2 cellular contexts compared by ENCODE assay signal in the genomic region with DNA sequence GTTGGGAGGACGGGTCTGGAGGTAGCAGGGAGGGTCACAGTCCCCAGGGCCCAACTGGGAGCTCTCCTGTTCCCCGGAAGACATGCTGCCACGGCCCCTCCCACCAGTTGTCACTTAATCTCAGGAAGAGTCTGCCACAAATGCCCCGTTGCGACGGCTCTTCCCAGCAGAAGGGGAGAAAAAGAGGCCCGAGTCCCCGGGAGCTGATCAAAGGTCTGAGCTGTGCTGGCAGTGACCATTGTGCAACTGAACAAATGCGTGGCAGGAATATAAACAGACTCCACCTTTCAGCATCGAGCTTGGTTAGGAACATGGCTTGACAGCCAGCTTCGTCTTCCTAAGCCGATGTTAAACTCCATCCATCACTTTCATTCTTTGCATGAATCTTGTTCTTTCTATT.
A peak's percentile ranks its signal among the peaks of the same experiment; 100 is the strongest.
TF ChIP-seq lines count a peak whose summit lies in the region.

No MANE protein-coding gene starts in this region.

TF ChIP-seq in WTC11, 78 proteins besides CTCF, POLR2A, EP300 and RAD21 (continued from another document):
- TF ChIP-seq, protein P1, sequence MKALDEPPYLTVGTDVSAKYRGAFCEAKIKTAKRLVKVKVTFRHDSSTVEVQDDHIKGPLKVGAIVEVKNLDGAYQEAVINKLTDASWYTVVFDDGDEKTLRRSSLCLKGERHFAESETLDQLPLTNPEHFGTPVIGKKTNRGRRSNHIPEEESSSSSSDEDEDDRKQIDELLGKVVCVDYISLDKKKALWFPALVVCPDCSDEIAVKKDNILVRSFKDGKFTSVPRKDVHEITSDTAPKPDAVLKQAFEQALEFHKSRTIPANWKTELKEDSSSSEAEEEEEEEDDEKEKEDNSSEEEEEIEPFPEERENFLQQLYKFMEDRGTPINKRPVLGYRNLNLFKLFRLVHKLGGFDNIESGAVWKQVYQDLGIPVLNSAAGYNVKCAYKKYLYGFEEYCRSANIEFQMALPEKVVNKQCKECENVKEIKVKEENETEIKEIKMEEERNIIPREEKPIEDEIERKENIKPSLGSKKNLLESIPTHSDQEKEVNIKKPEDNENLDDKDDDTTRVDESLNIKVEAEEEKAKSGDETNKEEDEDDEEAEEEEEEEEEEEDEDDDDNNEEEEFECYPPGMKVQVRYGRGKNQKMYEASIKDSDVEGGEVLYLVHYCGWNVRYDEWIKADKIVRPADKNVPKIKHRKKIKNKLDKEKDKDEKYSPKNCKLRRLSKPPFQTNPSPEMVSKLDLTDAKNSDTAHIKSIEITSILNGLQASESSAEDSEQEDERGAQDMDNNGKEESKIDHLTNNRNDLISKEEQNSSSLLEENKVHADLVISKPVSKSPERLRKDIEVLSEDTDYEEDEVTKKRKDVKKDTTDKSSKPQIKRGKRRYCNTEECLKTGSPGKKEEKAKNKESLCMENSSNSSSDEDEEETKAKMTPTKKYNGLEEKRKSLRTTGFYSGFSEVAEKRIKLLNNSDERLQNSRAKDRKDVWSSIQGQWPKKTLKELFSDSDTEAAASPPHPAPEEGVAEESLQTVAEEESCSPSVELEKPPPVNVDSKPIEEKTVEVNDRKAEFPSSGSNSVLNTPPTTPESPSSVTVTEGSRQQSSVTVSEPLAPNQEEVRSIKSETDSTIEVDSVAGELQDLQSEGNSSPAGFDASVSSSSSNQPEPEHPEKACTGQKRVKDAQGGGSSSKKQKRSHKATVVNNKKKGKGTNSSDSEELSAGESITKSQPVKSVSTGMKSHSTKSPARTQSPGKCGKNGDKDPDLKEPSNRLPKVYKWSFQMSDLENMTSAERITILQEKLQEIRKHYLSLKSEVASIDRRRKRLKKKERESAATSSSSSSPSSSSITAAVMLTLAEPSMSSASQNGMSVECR (CRISPR knock-in tag; IDR thresholded peaks at IDR 0.05; ENCODE audit: borderline replicate concordance), result no peak
- TF ChIP-seq ZBTB21 (CRISPR knock-in tag; IDR thresholded peaks at IDR 0.05; ENCODE audit: borderline replicate concordance), result no peak

TF ChIP-seq in HepG2, 621 proteins besides CTCF, POLR2A, EP300 and RAD21 (continued from another document and continues in another):
- TF ChIP-seq, protein P2, sequence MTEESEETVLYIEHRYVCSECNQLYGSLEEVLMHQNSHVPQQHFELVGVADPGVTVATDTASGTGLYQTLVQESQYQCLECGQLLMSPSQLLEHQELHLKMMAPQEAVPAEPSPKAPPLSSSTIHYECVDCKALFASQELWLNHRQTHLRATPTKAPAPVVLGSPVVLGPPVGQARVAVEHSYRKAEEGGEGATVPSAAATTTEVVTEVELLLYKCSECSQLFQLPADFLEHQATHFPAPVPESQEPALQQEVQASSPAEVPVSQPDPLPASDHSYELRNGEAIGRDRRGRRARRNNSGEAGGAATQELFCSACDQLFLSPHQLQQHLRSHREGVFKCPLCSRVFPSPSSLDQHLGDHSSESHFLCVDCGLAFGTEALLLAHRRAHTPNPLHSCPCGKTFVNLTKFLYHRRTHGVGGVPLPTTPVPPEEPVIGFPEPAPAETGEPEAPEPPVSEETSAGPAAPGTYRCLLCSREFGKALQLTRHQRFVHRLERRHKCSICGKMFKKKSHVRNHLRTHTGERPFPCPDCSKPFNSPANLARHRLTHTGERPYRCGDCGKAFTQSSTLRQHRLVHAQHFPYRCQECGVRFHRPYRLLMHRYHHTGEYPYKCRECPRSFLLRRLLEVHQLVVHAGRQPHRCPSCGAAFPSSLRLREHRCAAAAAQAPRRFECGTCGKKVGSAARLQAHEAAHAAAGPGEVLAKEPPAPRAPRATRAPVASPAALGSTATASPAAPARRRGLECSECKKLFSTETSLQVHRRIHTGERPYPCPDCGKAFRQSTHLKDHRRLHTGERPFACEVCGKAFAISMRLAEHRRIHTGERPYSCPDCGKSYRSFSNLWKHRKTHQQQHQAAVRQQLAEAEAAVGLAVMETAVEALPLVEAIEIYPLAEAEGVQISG (CRISPR knock-in tag; IDR thresholded peaks at IDR 0.05), result peak; percentile 48; the same call in 1 of the 2 replicates
- TF ChIP-seq, protein P3, sequence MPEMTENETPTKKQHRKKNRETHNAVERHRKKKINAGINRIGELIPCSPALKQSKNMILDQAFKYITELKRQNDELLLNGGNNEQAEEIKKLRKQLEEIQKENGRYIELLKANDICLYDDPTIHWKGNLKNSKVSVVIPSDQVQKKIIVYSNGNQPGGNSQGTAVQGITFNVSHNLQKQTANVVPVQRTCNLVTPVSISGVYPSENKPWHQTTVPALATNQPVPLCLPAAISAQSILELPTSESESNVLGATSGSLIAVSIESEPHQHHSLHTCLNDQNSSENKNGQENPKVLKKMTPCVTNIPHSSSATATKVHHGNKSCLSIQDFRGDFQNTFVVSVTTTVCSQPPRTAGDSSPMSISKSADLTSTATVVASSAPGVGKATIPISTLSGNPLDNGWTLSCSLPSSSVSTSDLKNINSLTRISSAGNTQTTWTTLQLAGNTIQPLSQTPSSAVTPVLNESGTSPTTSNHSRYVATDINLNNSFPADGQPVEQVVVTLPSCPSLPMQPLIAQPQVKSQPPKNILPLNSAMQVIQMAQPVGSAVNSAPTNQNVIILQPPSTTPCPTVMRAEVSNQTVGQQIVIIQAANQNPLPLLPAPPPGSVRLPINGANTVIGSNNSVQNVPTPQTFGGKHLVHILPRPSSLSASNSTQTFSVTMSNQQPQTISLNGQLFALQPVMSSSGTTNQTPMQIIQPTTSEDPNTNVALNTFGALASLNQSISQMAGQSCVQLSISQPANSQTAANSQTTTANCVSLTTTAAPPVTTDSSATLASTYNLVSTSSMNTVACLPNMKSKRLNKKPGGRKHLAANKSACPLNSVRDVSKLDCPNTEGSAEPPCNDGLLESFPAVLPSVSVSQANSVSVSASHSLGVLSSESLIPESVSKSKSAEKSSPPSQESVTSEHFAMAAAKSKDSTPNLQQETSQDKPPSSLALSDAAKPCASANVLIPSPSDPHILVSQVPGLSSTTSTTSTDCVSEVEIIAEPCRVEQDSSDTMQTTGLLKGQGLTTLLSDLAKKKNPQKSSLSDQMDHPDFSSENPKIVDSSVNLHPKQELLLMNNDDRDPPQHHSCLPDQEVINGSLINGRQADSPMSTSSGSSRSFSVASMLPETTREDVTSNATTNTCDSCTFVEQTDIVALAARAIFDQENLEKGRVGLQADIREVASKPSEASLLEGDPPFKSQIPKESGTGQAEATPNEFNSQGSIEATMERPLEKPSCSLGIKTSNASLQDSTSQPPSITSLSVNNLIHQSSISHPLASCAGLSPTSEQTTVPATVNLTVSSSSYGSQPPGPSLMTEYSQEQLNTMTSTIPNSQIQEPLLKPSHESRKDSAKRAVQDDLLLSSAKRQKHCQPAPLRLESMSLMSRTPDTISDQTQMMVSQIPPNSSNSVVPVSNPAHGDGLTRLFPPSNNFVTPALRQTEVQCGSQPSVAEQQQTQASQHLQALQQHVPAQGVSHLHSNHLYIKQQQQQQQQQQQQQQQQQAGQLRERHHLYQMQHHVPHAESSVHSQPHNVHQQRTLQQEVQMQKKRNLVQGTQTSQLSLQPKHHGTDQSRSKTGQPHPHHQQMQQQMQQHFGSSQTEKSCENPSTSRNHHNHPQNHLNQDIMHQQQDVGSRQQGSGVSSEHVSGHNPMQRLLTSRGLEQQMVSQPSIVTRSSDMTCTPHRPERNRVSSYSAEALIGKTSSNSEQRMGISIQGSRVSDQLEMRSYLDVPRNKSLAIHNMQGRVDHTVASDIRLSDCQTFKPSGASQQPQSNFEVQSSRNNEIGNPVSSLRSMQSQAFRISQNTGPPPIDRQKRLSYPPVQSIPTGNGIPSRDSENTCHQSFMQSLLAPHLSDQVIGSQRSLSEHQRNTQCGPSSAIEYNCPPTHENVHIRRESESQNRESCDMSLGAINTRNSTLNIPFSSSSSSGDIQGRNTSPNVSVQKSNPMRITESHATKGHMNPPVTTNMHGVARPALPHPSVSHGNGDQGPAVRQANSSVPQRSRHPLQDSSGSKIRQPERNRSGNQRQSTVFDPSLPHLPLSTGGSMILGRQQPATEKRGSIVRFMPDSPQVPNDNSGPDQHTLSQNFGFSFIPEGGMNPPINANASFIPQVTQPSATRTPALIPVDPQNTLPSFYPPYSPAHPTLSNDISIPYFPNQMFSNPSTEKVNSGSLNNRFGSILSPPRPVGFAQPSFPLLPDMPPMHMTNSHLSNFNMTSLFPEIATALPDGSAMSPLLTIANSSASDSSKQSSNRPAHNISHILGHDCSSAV (CRISPR knock-in tag; IDR thresholded peaks at IDR 0.05; ENCODE audit: borderline replicate concordance), result no peak
- TF ChIP-seq RXRB (CRISPR knock-in tag; IDR thresholded peaks at IDR 0.05; ENCODE audit: borderline replicate concordance) (peak; percentile 31; the same call in 1 of the 2 replicates), ZNF547 (CRISPR knock-in tag; IDR thresholded peaks at IDR 0.05) (no peak), CHCHD3 (CRISPR knock-in tag; IDR thresholded peaks at IDR 0.05) (no peak), KAT8 (CRISPR knock-in tag; IDR thresholded peaks at IDR 0.05) (peak; percentile 55; the same call in 1 of the 2 replicates), ARNTL (CRISPR knock-in tag; IDR thresholded peaks at IDR 0.05) (no peak), ZNF883 (CRISPR knock-in tag; IDR thresholded peaks at IDR 0.05; ENCODE audit: not compliant biosample characterization) (no peak), JUNB (CRISPR knock-in tag; IDR thresholded peaks at IDR 0.05; ENCODE audit: borderline replicate concordance) (no peak), ZNF557 (CRISPR knock-in tag; IDR thresholded peaks at IDR 0.05) (no peak), ZFP41 (CRISPR knock-in tag; IDR thresholded peaks at IDR 0.05; ENCODE audit: borderline replicate concordance) (no peak), ZNF572 (CRISPR knock-in tag; IDR thresholded peaks at IDR 0.05) (no peak), ZKSCAN5 (CRISPR knock-in tag; IDR thresholded peaks at IDR 0.05) (no peak), MIER3 (CRISPR knock-in tag; IDR thresholded peaks at IDR 0.05; ENCODE audit: borderline replicate concordance) (no peak), ERF (CRISPR knock-in tag; IDR thresholded peaks at IDR 0.05) (0 out of 2 replicates have a peak, but pooled peaks have one; percentile 28), SSRP1 (CRISPR knock-in tag; IDR thresholded peaks at IDR 0.05) (no peak), MAZ (IDR thresholded peaks at IDR 0.05; ENCODE audit: borderline replicate concordance, low read depth, low read length) (no peak), MAZ (CRISPR knock-in tag; IDR thresholded peaks at IDR 0.05; ENCODE audit: low read depth) (0 out of 2 replicates have a peak, but pooled peaks have one; percentile 15), RCOR2 (CRISPR knock-in tag; IDR thresholded peaks at IDR 0.05) (0 out of 2 replicates have a peak, but pooled peaks have one; percentile 39)
- TF ChIP-seq, protein P4, sequence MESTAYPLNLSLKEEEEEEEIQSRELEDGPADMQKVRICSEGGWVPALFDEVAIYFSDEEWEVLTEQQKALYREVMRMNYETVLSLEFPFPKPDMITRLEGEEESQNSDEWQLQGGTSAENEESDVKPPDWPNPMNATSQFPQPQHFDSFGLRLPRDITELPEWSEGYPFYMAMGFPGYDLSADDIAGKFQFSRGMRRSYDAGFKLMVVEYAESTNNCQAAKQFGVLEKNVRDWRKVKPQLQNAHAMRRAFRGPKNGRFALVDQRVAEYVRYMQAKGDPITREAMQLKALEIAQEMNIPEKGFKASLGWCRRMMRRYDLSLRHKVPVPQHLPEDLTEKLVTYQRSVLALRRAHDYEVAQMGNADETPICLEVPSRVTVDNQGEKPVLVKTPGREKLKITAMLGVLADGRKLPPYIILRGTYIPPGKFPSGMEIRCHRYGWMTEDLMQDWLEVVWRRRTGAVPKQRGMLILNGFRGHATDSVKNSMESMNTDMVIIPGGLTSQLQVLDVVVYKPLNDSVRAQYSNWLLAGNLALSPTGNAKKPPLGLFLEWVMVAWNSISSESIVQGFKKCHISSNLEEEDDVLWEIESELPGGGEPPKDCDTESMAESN (CRISPR knock-in tag; conservative IDR thresholded peaks at IDR 0.05), result 0 out of 2 replicates have a peak, but pooled peaks have one; percentile 37
- TF ChIP-seq, protein P5, sequence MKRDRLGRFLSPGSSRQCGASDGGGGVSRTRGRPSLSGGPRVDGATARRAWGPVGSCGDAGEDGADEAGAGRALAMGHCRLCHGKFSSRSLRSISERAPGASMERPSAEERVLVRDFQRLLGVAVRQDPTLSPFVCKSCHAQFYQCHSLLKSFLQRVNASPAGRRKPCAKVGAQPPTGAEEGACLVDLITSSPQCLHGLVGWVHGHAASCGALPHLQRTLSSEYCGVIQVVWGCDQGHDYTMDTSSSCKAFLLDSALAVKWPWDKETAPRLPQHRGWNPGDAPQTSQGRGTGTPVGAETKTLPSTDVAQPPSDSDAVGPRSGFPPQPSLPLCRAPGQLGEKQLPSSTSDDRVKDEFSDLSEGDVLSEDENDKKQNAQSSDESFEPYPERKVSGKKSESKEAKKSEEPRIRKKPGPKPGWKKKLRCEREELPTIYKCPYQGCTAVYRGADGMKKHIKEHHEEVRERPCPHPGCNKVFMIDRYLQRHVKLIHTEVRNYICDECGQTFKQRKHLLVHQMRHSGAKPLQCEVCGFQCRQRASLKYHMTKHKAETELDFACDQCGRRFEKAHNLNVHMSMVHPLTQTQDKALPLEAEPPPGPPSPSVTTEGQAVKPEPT (CRISPR knock-in tag; IDR thresholded peaks at IDR 0.05; ENCODE audit: low read depth), result no peak
- TF ChIP-seq, protein P6, sequence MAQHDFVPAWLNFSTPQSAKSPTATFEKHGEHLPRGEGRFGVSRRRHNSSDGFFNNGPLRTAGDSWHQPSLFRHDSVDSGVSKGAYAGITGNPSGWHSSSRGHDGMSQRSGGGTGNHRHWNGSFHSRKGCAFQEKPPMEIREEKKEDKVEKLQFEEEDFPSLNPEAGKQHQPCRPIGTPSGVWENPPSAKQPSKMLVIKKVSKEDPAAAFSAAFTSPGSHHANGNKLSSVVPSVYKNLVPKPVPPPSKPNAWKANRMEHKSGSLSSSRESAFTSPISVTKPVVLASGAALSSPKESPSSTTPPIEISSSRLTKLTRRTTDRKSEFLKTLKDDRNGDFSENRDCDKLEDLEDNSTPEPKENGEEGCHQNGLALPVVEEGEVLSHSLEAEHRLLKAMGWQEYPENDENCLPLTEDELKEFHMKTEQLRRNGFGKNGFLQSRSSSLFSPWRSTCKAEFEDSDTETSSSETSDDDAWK (CRISPR knock-in tag; IDR thresholded peaks at IDR 0.05), result no peak
- TF ChIP-seq, protein P7, sequence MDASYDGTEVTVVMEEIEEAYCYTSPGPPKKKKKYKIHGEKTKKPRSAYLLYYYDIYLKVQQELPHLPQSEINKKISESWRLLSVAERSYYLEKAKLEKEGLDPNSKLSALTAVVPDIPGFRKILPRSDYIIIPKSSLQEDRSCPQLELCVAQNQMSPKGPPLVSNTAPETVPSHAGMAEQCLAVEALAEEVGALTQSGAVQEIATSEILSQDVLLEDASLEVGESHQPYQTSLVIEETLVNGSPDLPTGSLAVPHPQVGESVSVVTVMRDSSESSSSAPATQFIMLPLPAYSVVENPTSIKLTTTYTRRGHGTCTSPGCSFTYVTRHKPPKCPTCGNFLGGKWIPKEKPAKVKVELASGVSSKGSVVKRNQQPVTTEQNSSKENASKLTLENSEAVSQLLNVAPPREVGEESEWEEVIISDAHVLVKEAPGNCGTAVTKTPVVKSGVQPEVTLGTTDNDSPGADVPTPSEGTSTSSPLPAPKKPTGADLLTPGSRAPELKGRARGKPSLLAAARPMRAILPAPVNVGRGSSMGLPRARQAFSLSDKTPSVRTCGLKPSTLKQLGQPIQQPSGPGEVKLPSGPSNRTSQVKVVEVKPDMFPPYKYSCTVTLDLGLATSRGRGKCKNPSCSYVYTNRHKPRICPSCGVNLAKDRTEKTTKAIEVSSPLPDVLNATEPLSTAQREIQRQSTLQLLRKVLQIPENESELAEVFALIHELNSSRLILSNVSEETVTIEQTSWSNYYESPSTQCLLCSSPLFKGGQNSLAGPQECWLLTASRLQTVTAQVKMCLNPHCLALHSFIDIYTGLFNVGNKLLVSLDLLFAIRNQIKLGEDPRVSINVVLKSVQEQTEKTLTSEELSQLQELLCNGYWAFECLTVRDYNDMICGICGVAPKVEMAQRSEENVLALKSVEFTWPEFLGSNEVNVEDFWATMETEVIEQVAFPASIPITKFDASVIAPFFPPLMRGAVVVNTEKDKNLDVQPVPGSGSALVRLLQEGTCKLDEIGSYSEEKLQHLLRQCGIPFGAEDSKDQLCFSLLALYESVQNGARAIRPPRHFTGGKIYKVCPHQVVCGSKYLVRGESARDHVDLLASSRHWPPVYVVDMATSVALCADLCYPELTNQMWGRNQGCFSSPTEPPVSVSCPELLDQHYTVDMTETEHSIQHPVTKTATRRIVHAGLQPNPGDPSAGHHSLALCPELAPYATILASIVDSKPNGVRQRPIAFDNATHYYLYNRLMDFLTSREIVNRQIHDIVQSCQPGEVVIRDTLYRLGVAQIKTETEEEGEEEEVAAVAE (CRISPR knock-in tag; IDR thresholded peaks at IDR 0.05; ENCODE audit: borderline replicate concordance), result 0 out of 2 replicates have a peak, but pooled peaks have one; percentile 48
